In genomic region chr20:4869290-4870193, GRCh38 we compare ENCODE assay signal across 1 cellular context.
TF ChIP-seq lines count a peak whose summit lies in the region.

No MANE protein-coding gene starts in this region.

TF ChIP-seq in K562, 482 proteins besides CTCF, POLR2A, EP300 and RAD21 (continued from another document):
- TF ChIP-seq ZNF507 (tag; conservative IDR thresholded peaks at IDR 0.05) = no peak
- no peak for TF ChIP-seq ETS1 (conservative IDR thresholded peaks at IDR 0.05; ENCODE audit: control insufficient read depth, low read depth, low read length)
- no peak for TF ChIP-seq RAD51 (IDR thresholded peaks at IDR 0.05; ENCODE audit: borderline replicate concordance, low read depth)
- TF ChIP-seq DACH1 (IDR thresholded peaks at IDR 0.05; ENCODE audit: partially characterized antibody) = no peak
- peak; percentile 75 for TF ChIP-seq CBFA2T3 (IDR thresholded peaks at IDR 0.05)
- TF ChIP-seq, protein P1, sequence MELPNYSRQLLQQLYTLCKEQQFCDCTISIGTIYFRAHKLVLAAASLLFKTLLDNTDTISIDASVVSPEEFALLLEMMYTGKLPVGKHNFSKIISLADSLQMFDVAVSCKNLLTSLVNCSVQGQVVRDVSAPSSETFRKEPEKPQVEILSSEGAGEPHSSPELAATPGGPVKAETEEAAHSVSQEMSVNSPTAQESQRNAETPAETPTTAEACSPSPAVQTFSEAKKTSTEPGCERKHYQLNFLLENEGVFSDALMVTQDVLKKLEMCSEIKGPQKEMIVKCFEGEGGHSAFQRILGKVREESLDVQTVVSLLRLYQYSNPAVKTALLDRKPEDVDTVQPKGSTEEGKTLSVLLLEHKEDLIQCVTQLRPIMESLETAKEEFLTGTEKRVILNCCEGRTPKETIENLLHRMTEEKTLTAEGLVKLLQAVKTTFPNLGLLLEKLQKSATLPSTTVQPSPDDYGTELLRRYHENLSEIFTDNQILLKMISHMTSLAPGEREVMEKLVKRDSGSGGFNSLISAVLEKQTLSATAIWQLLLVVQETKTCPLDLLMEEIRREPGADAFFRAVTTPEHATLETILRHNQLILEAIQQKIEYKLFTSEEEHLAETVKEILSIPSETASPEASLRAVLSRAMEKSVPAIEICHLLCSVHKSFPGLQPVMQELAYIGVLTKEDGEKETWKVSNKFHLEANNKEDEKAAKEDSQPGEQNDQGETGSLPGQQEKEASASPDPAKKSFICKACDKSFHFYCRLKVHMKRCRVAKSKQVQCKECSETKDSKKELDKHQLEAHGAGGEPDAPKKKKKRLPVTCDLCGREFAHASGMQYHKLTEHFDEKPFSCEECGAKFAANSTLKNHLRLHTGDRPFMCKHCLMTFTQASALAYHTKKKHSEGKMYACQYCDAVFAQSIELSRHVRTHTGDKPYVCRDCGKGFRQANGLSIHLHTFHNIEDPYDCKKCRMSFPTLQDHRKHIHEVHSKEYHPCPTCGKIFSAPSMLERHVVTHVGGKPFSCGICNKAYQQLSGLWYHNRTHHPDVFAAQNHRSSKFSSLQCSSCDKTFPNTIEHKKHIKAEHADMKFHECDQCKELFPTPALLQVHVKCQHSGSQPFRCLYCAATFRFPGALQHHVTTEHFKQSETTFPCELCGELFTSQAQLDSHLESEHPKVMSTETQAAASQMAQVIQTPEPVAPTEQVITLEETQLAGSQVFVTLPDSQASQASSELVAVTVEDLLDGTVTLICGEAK (IDR thresholded peaks at IDR 0.05) = peak; percentile 55
- TF ChIP-seq, protein P1 (CRISPR knock-in tag; IDR thresholded peaks at IDR 0.05) = no peak
- TF ChIP-seq, protein P2, sequence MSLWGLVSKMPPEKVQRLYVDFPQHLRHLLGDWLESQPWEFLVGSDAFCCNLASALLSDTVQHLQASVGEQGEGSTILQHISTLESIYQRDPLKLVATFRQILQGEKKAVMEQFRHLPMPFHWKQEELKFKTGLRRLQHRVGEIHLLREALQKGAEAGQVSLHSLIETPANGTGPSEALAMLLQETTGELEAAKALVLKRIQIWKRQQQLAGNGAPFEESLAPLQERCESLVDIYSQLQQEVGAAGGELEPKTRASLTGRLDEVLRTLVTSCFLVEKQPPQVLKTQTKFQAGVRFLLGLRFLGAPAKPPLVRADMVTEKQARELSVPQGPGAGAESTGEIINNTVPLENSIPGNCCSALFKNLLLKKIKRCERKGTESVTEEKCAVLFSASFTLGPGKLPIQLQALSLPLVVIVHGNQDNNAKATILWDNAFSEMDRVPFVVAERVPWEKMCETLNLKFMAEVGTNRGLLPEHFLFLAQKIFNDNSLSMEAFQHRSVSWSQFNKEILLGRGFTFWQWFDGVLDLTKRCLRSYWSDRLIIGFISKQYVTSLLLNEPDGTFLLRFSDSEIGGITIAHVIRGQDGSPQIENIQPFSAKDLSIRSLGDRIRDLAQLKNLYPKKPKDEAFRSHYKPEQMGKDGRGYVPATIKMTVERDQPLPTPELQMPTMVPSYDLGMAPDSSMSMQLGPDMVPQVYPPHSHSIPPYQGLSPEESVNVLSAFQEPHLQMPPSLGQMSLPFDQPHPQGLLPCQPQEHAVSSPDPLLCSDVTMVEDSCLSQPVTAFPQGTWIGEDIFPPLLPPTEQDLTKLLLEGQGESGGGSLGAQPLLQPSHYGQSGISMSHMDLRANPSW (CRISPR knock-in tag; IDR thresholded peaks at IDR 0.05) = no peak
- TF ChIP-seq JUNB (CRISPR knock-in tag; conservative IDR thresholded peaks at IDR 0.05) = no peak
- peak; percentile 75 for TF ChIP-seq HDAC2 (IDR thresholded peaks at IDR 0.05)
- peak; percentile 86 to 88 for TF ChIP-seq KDM1A (IDR thresholded peaks at IDR 0.05)
- TF ChIP-seq DPF2 (IDR thresholded peaks at IDR 0.05) = no peak
- no peak for TF ChIP-seq PHF21A (IDR thresholded peaks at IDR 0.05; ENCODE audit: borderline replicate concordance, low read depth)
- TF ChIP-seq GTF2A2 (tag; IDR thresholded peaks at IDR 0.05) = no peak
- peak in 1 of 2 experiments; percentile 87; a peak in 2 of 4 replicates for TF ChIP-seq RCOR1 (IDR thresholded peaks at IDR 0.05; ENCODE audit: borderline replicate concordance in 1 of 2, low read depth in 2 of 2, low read length in 2 of 2)
- TF ChIP-seq, protein P3, sequence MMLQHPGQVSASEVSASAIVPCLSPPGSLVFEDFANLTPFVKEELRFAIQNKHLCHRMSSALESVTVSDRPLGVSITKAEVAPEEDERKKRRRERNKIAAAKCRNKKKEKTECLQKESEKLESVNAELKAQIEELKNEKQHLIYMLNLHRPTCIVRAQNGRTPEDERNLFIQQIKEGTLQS (IDR thresholded peaks at IDR 0.05) = no peak
- TF ChIP-seq, protein P3 (CRISPR knock-in tag; conservative IDR thresholded peaks at IDR 0.05) = no peak
- TF ChIP-seq FOSL1 (tag; conservative IDR thresholded peaks at IDR 0.05) = 0 out of 2 replicates have a peak, but pooled peaks have one; percentile 33
- TF ChIP-seq ZNF384 (IDR thresholded peaks at IDR 0.05; ENCODE audit: low read depth, low read length) = peak; percentile 59; the same call in 1 of the 2 replicates
- TF ChIP-seq TAL1 (IDR thresholded peaks at IDR 0.05) = peak; percentile 65
- TF ChIP-seq NCOR1 (IDR thresholded peaks at IDR 0.05) = peak; percentile 27; the same call in 1 of the 2 replicates
- no peak for TF ChIP-seq ATF1 (CRISPR knock-in tag; IDR thresholded peaks at IDR 0.05)
- TF ChIP-seq ATF1 (tag; IDR thresholded peaks at IDR 0.05) = no peak
- no peak for TF ChIP-seq RHOXF2B (CRISPR knock-in tag; conservative IDR thresholded peaks at IDR 0.05)
- TF ChIP-seq CSDE1 (IDR thresholded peaks at IDR 0.05) = no peak
- TF ChIP-seq CREBBP (IDR thresholded peaks at IDR 0.05; ENCODE audit: low read depth, low read length) = no peak
- no peak for TF ChIP-seq ILK (tag; IDR thresholded peaks at IDR 0.05; ENCODE audit: borderline replicate concordance, low read depth)
- TF ChIP-seq HES1 (IDR thresholded peaks at IDR 0.05; ENCODE audit: low read depth) = peak; percentile 50; the same call in 1 of the 2 replicates
- no peak for TF ChIP-seq RBM25 (IDR thresholded peaks at IDR 0.05; ENCODE audit: low read depth, low read length, severe bottlenecking)
- TF ChIP-seq FOXP1 (CRISPR knock-in tag; IDR thresholded peaks at IDR 0.05) = no peak
